In genomic region chr22:21759631-21760030, GRCh38 we compare ENCODE assay signal across 1 cellular context.
TF ChIP-seq lines count a peak whose summit lies in the region.

No MANE protein-coding gene starts in this region.

TF ChIP-seq in GM23338, 12 proteins besides CTCF, POLR2A, EP300 and RAD21 (continued from another document):
- TF ChIP-seq ZNF462 (CRISPR knock-in tag; IDR thresholded peaks at IDR 0.05) (no peak), JUNB (IDR thresholded peaks at IDR 0.05; ENCODE audit: unreplicated experiment) (no peak), ZNF331 (CRISPR knock-in tag; IDR thresholded peaks at IDR 0.05; ENCODE audit: low read depth) (no peak), EZH2phosphoT487 (IDR thresholded peaks at IDR 0.05; ENCODE audit: unreplicated experiment) (no peak), ETS1 (IDR thresholded peaks at IDR 0.05) (no peak), REST (IDR thresholded peaks at IDR 0.05; ENCODE audit: unreplicated experiment) (no peak), EZH2 (IDR thresholded peaks at IDR 0.05; ENCODE audit: low read depth, unreplicated experiment) (no peak), NANOG (IDR thresholded peaks at IDR 0.05; ENCODE audit: borderline replicate concordance) (no peak), POLR2AphosphoS5 (IDR thresholded peaks at IDR 0.05; ENCODE audit: low read depth) (no peak)
